Comparison of ENCODE assay signal across 1 cellular context in genomic region chr9:98316445-98317133, GRCh38.
TF ChIP-seq lines count a peak whose summit lies in the region.

No MANE protein-coding gene starts in this region.

TF ChIP-seq in K562, 482 proteins besides CTCF, POLR2A, EP300 and RAD21 (continued from another document):
- TF ChIP-seq RREB1 (CRISPR knock-in tag; IDR thresholded peaks at IDR 0.05), result no peak
- 0 out of 2 replicates have a peak, but pooled peaks have one; percentile 24 for TF ChIP-seq TAL1 (IDR thresholded peaks at IDR 0.05)
- TF ChIP-seq, protein P1, sequence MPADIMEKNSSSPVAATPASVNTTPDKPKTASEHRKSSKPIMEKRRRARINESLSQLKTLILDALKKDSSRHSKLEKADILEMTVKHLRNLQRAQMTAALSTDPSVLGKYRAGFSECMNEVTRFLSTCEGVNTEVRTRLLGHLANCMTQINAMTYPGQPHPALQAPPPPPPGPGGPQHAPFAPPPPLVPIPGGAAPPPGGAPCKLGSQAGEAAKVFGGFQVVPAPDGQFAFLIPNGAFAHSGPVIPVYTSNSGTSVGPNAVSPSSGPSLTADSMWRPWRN (IDR thresholded peaks at IDR 0.05; ENCODE audit: low read depth), result no peak
- no peak for TF ChIP-seq ZNF445 (CRISPR knock-in tag; IDR thresholded peaks at IDR 0.05; ENCODE audit: low read depth)
- TF ChIP-seq NR2C1 (IDR thresholded peaks at IDR 0.05), result no peak
- TF ChIP-seq NR2C1 (tag; IDR thresholded peaks at IDR 0.05), result no peak
- TF ChIP-seq ZNF449 (CRISPR knock-in tag; IDR thresholded peaks at IDR 0.05), result no peak
- peak; percentile 79 for TF ChIP-seq PKNOX1 (IDR thresholded peaks at IDR 0.05)
